In genomic region chr16:87581867-87582220, GRCh38 we compare ENCODE assay signal across 9 cellular contexts. TPM values are rescaled to one million over a fixed set of nuclear protein-coding genes. Genes with fewer than 3 reads are reported as not detected.
DNase-seq lines count a peak whose midpoint lies in the region; ATAC-seq and TF ChIP-seq lines count a peak whose summit lies in the region.
"Had no signal": no experiment of that assay in that cellular context is flagged by ENCODE, and none has a peak within 500 bp of the region (broad histone marks: within the 10 kb centered on the region; RNA-seq: fewer than 3 reads in every experiment).

No MANE protein-coding gene starts in this region.

- peak overlapping the region in 2 of 4 donors; percentile 13 to 27 for H3K4me3 ChIP-seq in tibial nerve

- no peaks in the 10 kb centered on the region for H3K36me3 ChIP-seq in tibial nerve

- ATAC-seq in left lobe of liver = peak; percentile 68
- ATAC-seq in HG02798 (IDR thresholded peaks at IDR 0.05; ENCODE audit: poor library complexity, unreplicated experiment) = no peak
- ATAC-seq in HG03108 (IDR thresholded peaks at IDR 0.05; ENCODE audit: unreplicated experiment) = no peak

- peaks cover 0 to 13% of the 10 kb centered on the region in 2 donors for H3K27me3 ChIP-seq in tibial nerve

- H3K27ac ChIP-seq in tibial nerve = peak overlapping the region; percentile 68 to 96 (median 88)

- H3K4me1 ChIP-seq in tibial nerve = peaks cover 0 to 30% (median 8%) of the 10 kb centered on the region in 4 donors

- 6 to 16% methylated on average over 5 of the region's 5 CpGs for WGBS in tibial nerve, 2 donors

- TF ChIP-seq EP300 in tibial nerve (IDR thresholded peaks at IDR 0.05) = peak; percentile 55 to 88

- no peak for TF ChIP-seq CTCF in tibial nerve (IDR thresholded peaks at IDR 0.05)

- DNase-seq in Kasumi-1 (lab: John Stamatoyannopoulos, UW) (peak; percentile 59 to 64), cerebellar cortex (ENCODE audit: low spot score) (peak; percentile 89), left lobe of liver (ENCODE audit: low spot score) (no peak), tibial nerve (ENCODE audit: low spot score in 2 of 2) (peak; percentile 77 to 91), NCI-H2196 (lab: John Stamatoyannopoulos, UW; ENCODE audit: unreplicated experiment) (no peak), NOMO-1 (lab: John Stamatoyannopoulos, UW; ENCODE audit: unreplicated experiment in 2 of 2) (no peak)
- DNase-seq: activated CD4-positive, alpha-beta T cell treated with anti-CD3 and anti-CD28 coated beads for 48 hours had no signal

- no peaks in the 10 kb centered on the region for H3K9me3 ChIP-seq in tibial nerve

- no peak for TF ChIP-seq POLR2A in tibial nerve (IDR thresholded peaks at IDR 0.05)

RNA-seq across cellular contexts. Expression of gene JPH3, which starts 20.5 kb away (rescaled TPM):
- total RNA-seq in left lobe of liver (not detected), tibial nerve (under 1 TPM in 1 of 4 donors, not detected in 3; 0.39 TPM)

Comparison
In these comparisons a context has a peak if more than half of its experiments do, and no peak if none do; other contexts are left out.
1. DNase-seq: peak in Kasumi-1 (2 of 2), cerebellar cortex (single experiment) and tibial nerve (2 of 2); none in left lobe of liver (single experiment), NCI-H2196 (single experiment) and NOMO-1 (0 of 2).